18 cellular contexts compared by ENCODE assay signal in genomic region chr14:102462391-102462790, GRCh38. TPM values are rescaled to one million over a fixed set of nuclear protein-coding genes. Genes with fewer than 3 reads are reported as not detected.
A peak's percentile ranks its signal among the peaks of the same experiment; 100 is the strongest.
DNase-seq lines count a peak whose midpoint lies in the region; ATAC-seq and TF ChIP-seq lines count a peak whose summit lies in the region.
"Had no signal": no experiment of that assay in that cellular context is flagged by ENCODE, and none has a peak within 500 bp of the region (broad histone marks: within the 10 kb centered on the region; RNA-seq: fewer than 3 reads in every experiment).

No MANE protein-coding gene starts in this region.

- peak in 1 of 2 donors; percentile 46 for TF ChIP-seq POLR2A in gastrocnemius medialis (IDR thresholded peaks at IDR 0.05)

- H3K9me3 ChIP-seq in right cardiac atrium (ENCODE audit: control insufficient read depth, low read length) (no peaks in the 10 kb centered on the region), SK-N-MC (ENCODE audit: low read depth, low read length) (no peaks in the 10 kb centered on the region), gastrocnemius medialis (no peaks in the 10 kb centered on the region)
- H3K9me3 ChIP-seq: SJSA1 had no signal

- 70% methylated on average over 4 of the region's 4 CpGs for WGBS in right cardiac atrium

- TF ChIP-seq CTCF in gastrocnemius medialis (IDR thresholded peaks at IDR 0.05 in 4 of 5, conservative IDR thresholded peaks at IDR 0.05 in 1 of 5) = no peak

- intact Hi-C loops in Right ventricle myocardium inferior (cut with DNase I) = no loop called here
- intact Hi-C loops in right cardiac atrium (cut with DNase I) = no loop called here
- intact Hi-C loops in gastrocnemius medialis (cut with DNase I; ENCODE audit: low total_unique reads) = loop anchor here (1.0 to 2.0 kb wide), 2 partner anchors 38 to 46 kb away; partner anchors contain the start of gene ANKRD9
- intact Hi-C loops in left colon (cut with DNase I, micrococcal nuclease) = no loop called here

- H3K4me3 ChIP-seq in right cardiac atrium (ENCODE audit: low read length) (no peak overlapping the region), SK-N-MC (no peak overlapping the region), gastrocnemius medialis (no peak overlapping the region)
- H3K4me3 ChIP-seq: SJSA1 had no signal

- H3K27ac ChIP-seq in right cardiac atrium (ENCODE audit: low read length) (no peak overlapping the region), SK-N-MC (peak overlapping the region; percentile 66), gastrocnemius medialis (peak overlapping the region; percentile 87 to 96 (median 92))
- H3K27ac ChIP-seq: SJSA1 had no signal

- H3K36me3 ChIP-seq in SK-N-MC (ENCODE audit: insufficient read depth, low read length) = peaks cover 8% of the 10 kb centered on the region; the same call in 1 of the 2 replicates
- peaks cover 0 to 16% of the 10 kb centered on the region in 2 donors for H3K36me3 ChIP-seq in gastrocnemius medialis

- no peak for DNase-seq in Right ventricle myocardium inferior (ENCODE audit: missing footprints)
- DNase-seq in right cardiac atrium = no peak
- no peak for DNase-seq in SK-N-MC (ENCODE audit: low read depth, low spot score)
- DNase-seq in fibroblast of peridontal ligament (ENCODE audit: extremely low read depth) = peak; percentile 10
- peak; percentile 61 to 76 for DNase-seq in gastrocnemius medialis
- DNase-seq in stimulated activated CD4-positive, alpha-beta T cell treated with anti-CD3 and anti-CD28 coated beads, Interleukin-12 subunit alpha, Interleukin-12 subunit beta, amount 100 ng/mL, for 4 hours = no peak
- DNase-seq in left colon = no peak
- DNase-seq: 8988T, DMS79 treated with DMSO at 0.1 percent for 48 hours, GOT3, NCI-H1105, NCI-H2081, NCI-H2227 treated with DMSO at 0.1 percent for 48 hours, NCI-H524, NCI-H82, RPMI8226 had no signal

- peak; percentile 40 for ATAC-seq in Right ventricle myocardium inferior
- ATAC-seq in right cardiac atrium = no peak
- ATAC-seq in gastrocnemius medialis = peak; percentile 89 to 91
- ATAC-seq in GM21390 (IDR thresholded peaks at IDR 0.05; ENCODE audit: unreplicated experiment) = no peak
- no peak for ATAC-seq in left colon

- H3K27me3 ChIP-seq in right cardiac atrium (ENCODE audit: control insufficient read depth, insufficient read depth) = no peaks in the 10 kb centered on the region
- H3K27me3 ChIP-seq in gastrocnemius medialis = no peaks in the 10 kb centered on the region
- H3K27me3 ChIP-seq: SJSA1 had no signal

- H3K4me1 ChIP-seq in right cardiac atrium (ENCODE audit: control insufficient read depth, insufficient read depth, low read length) (no peaks in the 10 kb centered on the region), gastrocnemius medialis (peaks cover 27 to 32% of the 10 kb centered on the region in 2 donors)
- H3K4me1 ChIP-seq: SJSA1 had no signal

- H3K9ac ChIP-seq in SK-N-MC (ENCODE audit: insufficient read length) = no peak overlapping the region

- in situ Hi-C loops in gastrocnemius medialis (cut with MboI; ENCODE audit: low sequenced_read_pairs in 4 of 4) = no loop called here

RNA-seq across cellular contexts. Expression of gene ANKRD9, which starts 47.2 kb away (rescaled TPM):
- total RNA-seq in Right ventricle myocardium inferior (148 TPM), right cardiac atrium (100 to 1,000 TPM; 115 to 134 (median 125) TPM), gastrocnemius medialis (100 to 1,000 TPM; 155 to 450 (median 216) TPM), left colon (100 to 1,000 TPM; 105 to 117 TPM)
- polyA plus RNA-seq in right cardiac atrium = 43.1 TPM

Comparison
In these comparisons a context has a peak if more than half of its experiments do, and no peak if none do; other contexts are left out.
1. ATAC-seq: peak in Right ventricle myocardium inferior (single experiment) and gastrocnemius medialis (2 of 2); none in right cardiac atrium (0 of 2), GM21390 (single experiment) and left colon (single experiment).
2. DNase-seq: peak in fibroblast of peridontal ligament (single experiment) and gastrocnemius medialis (2 of 2); none in Right ventricle myocardium inferior (single experiment), right cardiac atrium (0 of 3), SK-N-MC (single experiment), stimulated activated CD4-positive, alpha-beta T cell treated with anti-CD3 and anti-CD28 coated beads, Interleukin-12 subunit alpha, Interleukin-12 subunit beta, amount 100 ng/mL, for 4 hours (single experiment) and left colon (0 of 2).